In genomic region chr3:185216587-185216918, GRCh38 we compare ENCODE assay signal across 7 cellular contexts. TPM values are rescaled to one million over a fixed set of nuclear protein-coding genes. Genes with fewer than 3 reads are reported as not detected.
DNase-seq lines count a peak whose midpoint lies in the region; ATAC-seq and TF ChIP-seq lines count a peak whose summit lies in the region.

No MANE protein-coding gene starts in this region.

- H3K27ac ChIP-seq in coronary artery (peak overlapping the region; percentile 41 to 43), lung (ENCODE audit: low read depth in 1 of 2, low read length in 1 of 2) (no peak overlapping the region), tibial artery (peak overlapping the region; percentile 67 to 68)

- H3K9me3 ChIP-seq in lung (ENCODE audit: control insufficient read depth in 2 of 2, insufficient read depth in 1 of 2, low read length in 1 of 2) (no peaks in the 10 kb centered on the region), tibial artery (no peaks in the 10 kb centered on the region)

- TF ChIP-seq CTCF in coronary artery (IDR thresholded peaks at IDR 0.05), result no peak
- no peak for TF ChIP-seq CTCF in lung (IDR thresholded peaks at IDR 0.05; ENCODE audit: control extremely low read depth, extremely low read depth)
- no peak for TF ChIP-seq CTCF in tibial artery (IDR thresholded peaks at IDR 0.05)

- peak; percentile 62 for ATAC-seq in lung (ENCODE audit: insufficient read depth, low FRiP score)
- no peak for ATAC-seq in HG03442 (IDR thresholded peaks at IDR 0.05; ENCODE audit: unreplicated experiment)
- ATAC-seq in HG03139 (IDR thresholded peaks at IDR 0.05; ENCODE audit: unreplicated experiment), result no peak

- intact Hi-C loops in tibial artery (cut with DNase I; ENCODE audit: low total_unique reads), result no loop called here

- H3K4me3 ChIP-seq in coronary artery, result peak overlapping the region; percentile 51
- no peak overlapping the region for H3K4me3 ChIP-seq in lung
- H3K4me3 ChIP-seq in tibial artery, result peak overlapping the region; percentile 40 to 45

- H3K4me1 ChIP-seq in lung (ENCODE audit: control insufficient read depth in 2 of 2, insufficient read depth in 2 of 2, low read length in 2 of 2) (no peaks in the 10 kb centered on the region), tibial artery (peaks cover 0 to 8% (median 4%) of the 10 kb centered on the region in 4 donors)

- DNase-seq in NCI-H1105 treated with DMSO at 0.1 percent for 48 hours (lab: John Stamatoyannopoulos, UW) (peak; percentile 26), coronary artery (ENCODE audit: low spot score) (no peak), lung (ENCODE audit: low spot score) (no peak), tibial artery (no peak), mesenteric fat pad (ENCODE audit: low spot score) (no peak)

- no peaks in the 10 kb centered on the region for H3K36me3 ChIP-seq in lung (ENCODE audit: control insufficient read depth in 2 of 2, insufficient read depth in 2 of 2, low read length in 2 of 2)
- H3K36me3 ChIP-seq in tibial artery, result no peaks in the 10 kb centered on the region

- 36 to 69% methylated on average over 3 of the region's 3 CpGs for WGBS in lung, 2 donors

- H3K27me3 ChIP-seq in lung (ENCODE audit: control insufficient read depth, insufficient read depth) (no peaks in the 10 kb centered on the region), tibial artery (no peaks in the 10 kb centered on the region)

RNA-seq across cellular contexts. Expression of gene EHHADH, which starts 37.3 kb away (rescaled TPM):
- total RNA-seq in lung (10 to 100 TPM in 1 of 2 donors, 1 to 10 TPM in 1; 9.0 to 11.1 TPM), mesenteric fat pad (33.0 TPM)
- polyA plus RNA-seq in lung, result 1 to 10 TPM; 2.8 to 3.6 TPM

Comparison
In these comparisons a context has a peak if more than half of its experiments do, and no peak if none do; other contexts are left out.
1. H3K27ac ChIP-seq: peak in coronary artery (2 of 2) and tibial artery (2 of 2); none in lung (0 of 2).